19 cellular contexts compared by ENCODE assay signal in the genomic region with DNA sequence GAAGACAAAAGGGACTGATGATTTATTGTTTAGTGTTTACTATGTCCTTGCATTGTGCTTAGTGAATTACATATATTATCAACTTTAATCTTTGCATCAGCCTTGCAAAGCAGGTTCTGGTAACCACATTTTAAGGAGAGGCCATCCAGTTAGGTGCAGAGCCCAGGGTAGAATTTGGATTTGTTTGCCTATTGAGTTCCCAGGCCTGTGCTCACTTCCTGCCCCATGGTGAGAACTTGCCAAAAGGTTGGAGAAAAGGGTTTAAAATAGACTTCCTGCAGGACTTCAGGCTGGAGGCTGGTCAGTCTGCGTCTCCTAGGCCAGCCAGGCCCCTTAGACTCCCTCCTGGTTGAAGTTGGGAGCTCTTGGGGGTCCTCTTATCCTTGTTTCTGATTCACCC.
DNase-seq lines count a peak whose midpoint lies in the region; ATAC-seq and TF ChIP-seq lines count a peak whose summit lies in the region.
"Had no signal": no experiment of that assay in that cellular context is flagged by ENCODE, and none has a peak within 500 bp of the region (broad histone marks: within the 10 kb centered on the region; RNA-seq: fewer than 3 reads in every experiment).

No MANE protein-coding gene starts in this region.

- H3K27me3 Mint-ChIP-seq in activated CD4-positive, alpha-beta T cell treated with anti-CD3 and anti-CD28 coated beads, Interleukin-2, amount 10 ng/mL, durations not matched to agents 24 days and 14 days, result no peaks in the 10 kb centered on the region
- H3K27me3 Mint-ChIP-seq in activated CD4-positive, alpha-beta T cell treated with anti-CD3 and anti-CD28 coated beads, Interleukin-2, amount 10 ng/mL, durations not matched to agents 7 days and 5 days, result no peaks in the 10 kb centered on the region
- H3K27me3 Mint-ChIP-seq: activated B cell treated with CpG ODN at 0.5 μM for 24 hours, T-helper 17 cell had no signal

- no peak for TF ChIP-seq CTCF in tibial artery (IDR thresholded peaks at IDR 0.05)

- H3K4me3 Mint-ChIP-seq in activated CD4-positive, alpha-beta T cell treated with anti-CD3 and anti-CD28 coated beads, Interleukin-2, amount 10 ng/mL, durations not matched to agents 24 days and 14 days, result no peak overlapping the region
- H3K4me3 Mint-ChIP-seq in activated CD4-positive, alpha-beta T cell treated with anti-CD3 and anti-CD28 coated beads, Interleukin-2, amount 10 ng/mL, durations not matched to agents 7 days and 5 days, result no peak overlapping the region
- H3K4me3 Mint-ChIP-seq: activated B cell treated with CpG ODN at 0.5 μM for 24 hours, CD14-positive monocyte, T-helper 17 cell had no signal

- H3K9me3 ChIP-seq in adipocyte (ENCODE audit: control insufficient read depth, low read length) (no peaks in the 10 kb centered on the region), tibial artery (no peaks in the 10 kb centered on the region)

- H3K36me3 Mint-ChIP-seq in activated CD4-positive, alpha-beta T cell treated with anti-CD3 and anti-CD28 coated beads, Interleukin-2, amount 10 ng/mL, durations not matched to agents 24 days and 14 days (ENCODE audit: low read depth), result peaks cover 44% of the 10 kb centered on the region
- peaks cover 44% of the 10 kb centered on the region for H3K36me3 Mint-ChIP-seq in activated CD4-positive, alpha-beta T cell treated with anti-CD3 and anti-CD28 coated beads, Interleukin-2, amount 10 ng/mL, durations not matched to agents 7 days and 5 days (ENCODE audit: low read depth)

- H3K4me1 Mint-ChIP-seq in activated CD4-positive, alpha-beta T cell treated with anti-CD3 and anti-CD28 coated beads, Interleukin-2, amount 10 ng/mL, durations not matched to agents 24 days and 14 days, result peaks cover 8% of the 10 kb centered on the region
- H3K4me1 Mint-ChIP-seq in activated CD4-positive, alpha-beta T cell treated with anti-CD3 and anti-CD28 coated beads, Interleukin-2, amount 10 ng/mL, durations not matched to agents 7 days and 5 days, result no peaks in the 10 kb centered on the region
- H3K4me1 Mint-ChIP-seq: activated B cell treated with CpG ODN at 0.5 μM for 24 hours had no signal

- H3K27me3 ChIP-seq in adipocyte (replicated peaks; ENCODE audit: control insufficient read depth, insufficient read depth, low read length), result no peaks in the 10 kb centered on the region
- no peaks in the 10 kb centered on the region for H3K27me3 ChIP-seq in tibial artery

- peak overlapping the region; percentile 52 to 54 for H3K27ac ChIP-seq in tibial artery
- H3K27ac ChIP-seq: KMS-11, parathyroid adenoma had no signal

- peaks cover 45% of the 10 kb centered on the region for H3K36me3 ChIP-seq in adipocyte (ENCODE audit: control insufficient read depth, insufficient read depth, low read length, severe bottlenecking)
- peaks cover 34 to 35% (median 35%) of the 10 kb centered on the region in 3 donors for H3K36me3 ChIP-seq in tibial artery

- no peak overlapping the region for H3K27ac Mint-ChIP-seq in activated CD4-positive, alpha-beta T cell treated with anti-CD3 and anti-CD28 coated beads, Interleukin-2, amount 10 ng/mL, durations not matched to agents 24 days and 14 days
- no peak overlapping the region for H3K27ac Mint-ChIP-seq in activated CD4-positive, alpha-beta T cell treated with anti-CD3 and anti-CD28 coated beads, Interleukin-2, amount 10 ng/mL, durations not matched to agents 7 days and 5 days
- H3K27ac Mint-ChIP-seq: activated B cell treated with CpG ODN at 0.5 μM for 24 hours, T-helper 17 cell had no signal

- H3K9me3 Mint-ChIP-seq in activated CD4-positive, alpha-beta T cell treated with anti-CD3 and anti-CD28 coated beads, Interleukin-2, amount 10 ng/mL, durations not matched to agents 24 days and 14 days, result no peaks in the 10 kb centered on the region
- H3K9me3 Mint-ChIP-seq in activated CD4-positive, alpha-beta T cell treated with anti-CD3 and anti-CD28 coated beads, Interleukin-2, amount 10 ng/mL, durations not matched to agents 7 days and 5 days, result no peaks in the 10 kb centered on the region

- CTCF ChIA-PET in activated CD4-positive, alpha-beta T cell treated with anti-CD3 and anti-CD28 coated beads, Interleukin-2, amount 10 ng/mL, durations not matched to agents 7 days and 5 days (lab: Charles Lee), result no interaction called here

- peak; percentile 68 for ATAC-seq in left lobe of liver
- no peak for ATAC-seq in HG03135 (IDR thresholded peaks at IDR 0.05; ENCODE audit: unreplicated experiment)
- ATAC-seq: T-helper 17 cell had no signal

- intact Hi-C loops in activated CD4-positive, alpha-beta T cell treated with anti-CD3 and anti-CD28 coated beads, Interleukin-2, amount 10 ng/mL, durations not matched to agents 24 days and 14 days (cut with micrococcal nuclease), result no loop called here
- intact Hi-C loops in tibial artery (cut with DNase I; ENCODE audit: low total_unique reads), result no loop called here

- peaks cover 29% of the 10 kb centered on the region for H3K4me1 ChIP-seq in adipocyte (ENCODE audit: control insufficient read depth, insufficient read depth, low read length)
- peaks cover 0 to 27% (median 15%) of the 10 kb centered on the region in 4 donors for H3K4me1 ChIP-seq in tibial artery
- H3K4me1 ChIP-seq: parathyroid adenoma had no signal

- DNase-seq in activated CD4-positive, alpha-beta T cell treated with anti-CD3 and anti-CD28 coated beads, Interleukin-2, amount 10 ng/mL, durations not matched to agents 24 days and 14 days, result peak; percentile 37
- no peak for DNase-seq in activated CD4-positive, alpha-beta T cell treated with anti-CD3 and anti-CD28 coated beads, Interleukin-2, amount 10 ng/mL, durations not matched to agents 7 days and 5 days
- no peak for DNase-seq in adipocyte (ENCODE audit: low read depth)
- no peak for DNase-seq in left lobe of liver (ENCODE audit: low spot score)
- DNase-seq in tibial artery, result no peak
- DNase-seq in NCI-H82 (lab: John Stamatoyannopoulos, UW), result no peak
- DNase-seq in OCI-M1 (lab: John Stamatoyannopoulos, UW), result no peak
- DNase-seq: 8988T; activated B cell treated with CpG ODN at 0.5 μM for 24 hours; cerebellar nuclear complex; foreskin melanocyte; SHP77 treated with DMSO at 0.1 percent for 48 hours; stimulated activated CD4-positive, alpha-beta T cell treated with anti-CD3 and anti-CD28 coated beads, Interleukin-4, amount 100 ng/mL, for 4 hours; stimulated activated CD8-positive, alpha-beta memory T cell treated with anti-CD3 and anti-CD28 coated beads, Interleukin-4, amount 100 ng/mL, for 48 hours; T-helper 17 cell had no signal

- POLR2A ChIA-PET in activated CD4-positive, alpha-beta T cell treated with anti-CD3 and anti-CD28 coated beads, Interleukin-2, amount 10 ng/mL, durations not matched to agents 7 days and 5 days (lab: Charles Lee), result no interaction called here

- peak overlapping the region; percentile 4 for H3K4me3 ChIP-seq in adipocyte (ENCODE audit: low read length)
- no peak overlapping the region for H3K4me3 ChIP-seq in tibial artery

- H3K9ac ChIP-seq in adipocyte (ENCODE audit: low read length), result peak overlapping the region; percentile 16
- H3K9ac ChIP-seq: KMS-11, parathyroid adenoma had no signal
